ENCODE assay signal across 22 cellular contexts in the genomic region with DNA sequence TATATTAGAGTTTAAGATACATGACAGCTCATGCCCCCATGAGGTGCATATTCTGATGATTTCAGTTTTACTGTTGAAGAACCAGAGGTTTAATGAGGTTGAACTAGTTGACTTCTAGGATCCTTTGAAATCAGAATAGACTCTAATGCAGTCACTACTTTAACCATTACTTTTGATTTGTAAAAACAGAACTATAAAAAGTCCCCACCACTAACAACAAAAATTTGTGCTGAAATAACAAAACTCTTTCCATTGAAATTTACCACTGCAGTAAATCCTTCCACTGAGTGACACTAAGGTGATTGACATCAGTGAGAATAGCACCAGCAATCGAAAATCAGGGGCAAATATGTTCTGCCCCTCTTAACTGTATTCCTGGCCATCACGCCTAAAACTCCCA.
DNase-seq lines count a peak whose midpoint lies in the region; ATAC-seq and TF ChIP-seq lines count a peak whose summit lies in the region.
"Had no signal": no experiment of that assay in that cellular context is flagged by ENCODE, and none has a peak within 500 bp of the region (broad histone marks: within the 10 kb centered on the region; RNA-seq: fewer than 3 reads in every experiment).

No MANE protein-coding gene starts in this region.

- peaks cover 4% of the 10 kb centered on the region for H3K4me1 ChIP-seq in BE2C
- H3K4me1 ChIP-seq: upper lobe of right lung had no signal

- intact Hi-C loops in activated CD4-positive, alpha-beta T cell treated with anti-CD3 and anti-CD28 coated beads, Interleukin-2, amount 10 ng/mL, durations not matched to agents 24 days and 14 days (cut with micrococcal nuclease): loop anchor here (1.0 to 10.0 kb wide), 12 partner anchors 89 to 909 kb away; a partner anchor contains a TSS

- DNase-seq in activated CD4-positive, alpha-beta T cell treated with anti-CD3 and anti-CD28 coated beads, Interleukin-2, amount 10 ng/mL, durations not matched to agents 24 days and 14 days: no peak
- no peak for DNase-seq in activated CD4-positive, alpha-beta T cell treated with anti-CD3 and anti-CD28 coated beads for 1 hour
- DNase-seq in stimulated activated effector memory CD8-positive, alpha-beta T cell treated with anti-CD3 and anti-CD28 coated beads, Interleukin-12 subunit alpha, Interleukin-12 subunit beta, amount 100 ng/mL, for 72 hours (ENCODE audit: low spot score in 2 of 2): no peak
- no peak for DNase-seq in BE2C
- no peak for DNase-seq in naive thymus-derived CD8-positive, alpha-beta T cell
- DNase-seq: activated gamma-delta T cell; CD4-positive, alpha-beta T cell; dermis blood vessel endothelial cell; esophagus squamous epithelium; head of caudate nucleus; islet precursor cell; NCI-H187; nucleus accumbens; RPMI8226; stimulated activated CD4-positive, alpha-beta T cell treated with anti-CD3 and anti-CD28 coated beads, Interleukin-4, amount 100 ng/mL, for 1 hour; upper lobe of right lung had no signal

- H3K36me3 ChIP-seq in BE2C: no peaks in the 10 kb centered on the region
- H3K36me3 ChIP-seq: esophagus squamous epithelium, upper lobe of right lung had no signal

- H3K27ac Mint-ChIP-seq in activated CD4-positive, alpha-beta T cell treated with anti-CD3 and anti-CD28 coated beads, Interleukin-2, amount 10 ng/mL, durations not matched to agents 24 days and 14 days: peak overlapping the region; percentile 84
- peak overlapping the region; percentile 26 for H3K27ac Mint-ChIP-seq in stimulated activated effector memory CD8-positive, alpha-beta T cell treated with anti-CD3 and anti-CD28 coated beads, Interleukin-12 subunit alpha, Interleukin-12 subunit beta, amount 100 ng/mL, for 72 hours
- H3K27ac Mint-ChIP-seq in naive thymus-derived CD8-positive, alpha-beta T cell: peak overlapping the region in 1 of 10 donors; percentile 11
- H3K27ac Mint-ChIP-seq: brain; CD4-positive, alpha-beta T cell; mesothelial cell of epicardium had no signal

- POLR2A ChIA-PET in naive thymus-derived CD8-positive, alpha-beta T cell (lab: Charles Lee): no interaction called here

- peaks cover 39% of the 10 kb centered on the region for H3K4me1 Mint-ChIP-seq in activated CD4-positive, alpha-beta T cell treated with anti-CD3 and anti-CD28 coated beads, Interleukin-2, amount 10 ng/mL, durations not matched to agents 24 days and 14 days
- H3K4me1 Mint-ChIP-seq in stimulated activated effector memory CD8-positive, alpha-beta T cell treated with anti-CD3 and anti-CD28 coated beads, Interleukin-12 subunit alpha, Interleukin-12 subunit beta, amount 100 ng/mL, for 72 hours: peaks cover 40% of the 10 kb centered on the region
- peaks cover 5 to 10% (median 5%) of the 10 kb centered on the region in 4 donors for H3K4me1 Mint-ChIP-seq in naive thymus-derived CD8-positive, alpha-beta T cell

- H3K36me3 Mint-ChIP-seq in activated CD4-positive, alpha-beta T cell treated with anti-CD3 and anti-CD28 coated beads, Interleukin-2, amount 10 ng/mL, durations not matched to agents 24 days and 14 days (ENCODE audit: low read depth): peaks cover 2% of the 10 kb centered on the region
- H3K36me3 Mint-ChIP-seq in stimulated activated effector memory CD8-positive, alpha-beta T cell treated with anti-CD3 and anti-CD28 coated beads, Interleukin-12 subunit alpha, Interleukin-12 subunit beta, amount 100 ng/mL, for 72 hours: no peaks in the 10 kb centered on the region
- H3K36me3 Mint-ChIP-seq in naive thymus-derived CD8-positive, alpha-beta T cell: peaks cover 0 to 4% (median 0%) of the 10 kb centered on the region in 3 donors
- H3K36me3 Mint-ChIP-seq: brain, mesothelial cell of epicardium had no signal

- no peaks in the 10 kb centered on the region for H3K27me3 ChIP-seq in BE2C
- H3K27me3 ChIP-seq: esophagus squamous epithelium, upper lobe of right lung had no signal

- H3K9me3 Mint-ChIP-seq in activated CD4-positive, alpha-beta T cell treated with anti-CD3 and anti-CD28 coated beads, Interleukin-2, amount 10 ng/mL, durations not matched to agents 24 days and 14 days: peaks cover 9% of the 10 kb centered on the region
- H3K9me3 Mint-ChIP-seq in stimulated activated effector memory CD8-positive, alpha-beta T cell treated with anti-CD3 and anti-CD28 coated beads, Interleukin-12 subunit alpha, Interleukin-12 subunit beta, amount 100 ng/mL, for 72 hours: no peaks in the 10 kb centered on the region
- H3K9me3 Mint-ChIP-seq in naive thymus-derived CD8-positive, alpha-beta T cell: peaks cover 0 to 8% (median 0%) of the 10 kb centered on the region in 9 donors
- H3K9me3 Mint-ChIP-seq: CD4-positive, alpha-beta T cell; mesothelial cell of epicardium had no signal

- TF ChIP-seq CTCF in BE2C (IDR thresholded peaks at IDR 0.05; ENCODE audit: low read depth, low read length): no peak

- ATAC-seq in GM19395 (IDR thresholded peaks at IDR 0.05; ENCODE audit: unreplicated experiment): peak; percentile 58
- peak; percentile 64 for ATAC-seq in HG02885 (IDR thresholded peaks at IDR 0.05; ENCODE audit: poor library complexity, unreplicated experiment)
- peak; percentile 90 for ATAC-seq in stimulated activated effector memory CD8-positive, alpha-beta T cell treated with anti-CD3 and anti-CD28 coated beads, Interleukin-12 subunit alpha, Interleukin-12 subunit beta, amount 100 ng/mL, for 72 hours
- ATAC-seq in GM21390 (IDR thresholded peaks at IDR 0.05; ENCODE audit: unreplicated experiment): no peak
- ATAC-seq in naive thymus-derived CD8-positive, alpha-beta T cell: no peak
- ATAC-seq: sciatic nerve, upper lobe of right lung had no signal

- H3K4me3 Mint-ChIP-seq in activated CD4-positive, alpha-beta T cell treated with anti-CD3 and anti-CD28 coated beads, Interleukin-2, amount 10 ng/mL, durations not matched to agents 24 days and 14 days: no peak overlapping the region
- no peak overlapping the region for H3K4me3 Mint-ChIP-seq in stimulated activated effector memory CD8-positive, alpha-beta T cell treated with anti-CD3 and anti-CD28 coated beads, Interleukin-12 subunit alpha, Interleukin-12 subunit beta, amount 100 ng/mL, for 72 hours
- no peak overlapping the region for H3K4me3 Mint-ChIP-seq in naive thymus-derived CD8-positive, alpha-beta T cell
- H3K4me3 Mint-ChIP-seq: brain; CD4-positive, alpha-beta T cell; mesothelial cell of epicardium had no signal

- H3K9me3 ChIP-seq in BE2C: no peaks in the 10 kb centered on the region
- H3K9me3 ChIP-seq: esophagus squamous epithelium, upper lobe of right lung had no signal

- H3K27me3 Mint-ChIP-seq in activated CD4-positive, alpha-beta T cell treated with anti-CD3 and anti-CD28 coated beads, Interleukin-2, amount 10 ng/mL, durations not matched to agents 24 days and 14 days: no peaks in the 10 kb centered on the region
- peaks cover 0 to 6% (median 0%) of the 10 kb centered on the region in 5 donors for H3K27me3 Mint-ChIP-seq in naive thymus-derived CD8-positive, alpha-beta T cell
- H3K27me3 Mint-ChIP-seq: CD4-positive, alpha-beta T cell had no signal

- no peak overlapping the region for H3K4me3 ChIP-seq in BE2C (ENCODE audit: low read depth, low read length)
- H3K4me3 ChIP-seq: esophagus squamous epithelium, upper lobe of right lung had no signal

Comparison
In these comparisons a context has a peak if more than half of its experiments do, and no peak if none do; other contexts are left out.
1. ATAC-seq: peak in GM19395 (single experiment), HG02885 (single experiment) and stimulated activated effector memory CD8-positive, alpha-beta T cell treated with anti-CD3 and anti-CD28 coated beads, Interleukin-12 subunit alpha, Interleukin-12 subunit beta, amount 100 ng/mL, for 72 hours (single experiment); none in GM21390 (single experiment) and naive thymus-derived CD8-positive, alpha-beta T cell (0 of 2).